17 cellular contexts compared by ENCODE assay signal in genomic region chr3:52292247-52293065, GRCh38.
"Had no signal": no experiment of that assay in that cellular context is flagged by ENCODE, and none has a peak within 500 bp of the region (broad histone marks: within the 10 kb centered on the region; RNA-seq: fewer than 3 reads in every experiment).

No MANE protein-coding gene starts in this region.

- H3K27ac ChIP-seq: ascending aorta, breast epithelium, gastrocnemius medialis, left lung, ovary, SK-N-MC, tibial artery had no signal

- H3K4me3 ChIP-seq: ascending aorta, breast epithelium, gastrocnemius medialis, left lung, ovary, SK-N-MC, tibial artery had no signal

- DNase-seq: activated CD4-positive, alpha-beta T cell treated with anti-CD3 and anti-CD28 coated beads, Interleukin-2, amount 50 U/mL, for 4 hours; activated CD4-positive, CD25-positive, alpha-beta regulatory T cell treated with anti-CD3 and anti-CD28 coated beads, Interleukin-2, amount 50 U/mL, for 72 hours; activated CD8-positive, alpha-beta memory T cell treated with anti-CD3 and anti-CD28 coated beads, Interleukin-2, amount 50 U/mL, for 4 hours; activated effector memory CD4-positive, alpha-beta T cell treated with anti-CD3 and anti-CD28 coated beads, Interleukin-2, amount 50 U/mL, for 16 hours; activated T-cell treated with anti-CD3 and anti-CD28 coated beads, Interleukin-2, amount 50 U/mL, for 48 hours; cerebellar nuclear complex; gastrocnemius medialis; tibial artery had no signal

- H3K27me3 Mint-ChIP-seq: activated naive CD8-positive, alpha-beta T cell; stimulated activated memory B cell treated with anti-CD40 and anti-IgM and Interleukin-4, amounts not matched to agents 10 μg/mL and 1 μg/mL and 100 μg/mL, for 72 hours had no signal

- H3K27me3 ChIP-seq: ascending aorta, breast epithelium, gastrocnemius medialis, left lung, ovary, tibial artery had no signal

- H3K9me3 ChIP-seq: ascending aorta, breast epithelium, gastrocnemius medialis, left lung, ovary, tibial artery had no signal

- ATAC-seq: gastrocnemius medialis; left lung; stimulated activated memory B cell treated with anti-CD40 and anti-IgM and Interleukin-4, amounts not matched to agents 10 μg/mL and 1 μg/mL and 100 μg/mL, for 72 hours had no signal

- H3K27ac Mint-ChIP-seq: activated naive CD8-positive, alpha-beta T cell; dendritic cell treated with granulocyte-macrophage colony-stimulating factor and Interleukin-4, amounts not matched to agents 40 ng/mL and 50 ng/mL, for 4 days; stimulated activated memory B cell treated with anti-CD40 and anti-IgM and Interleukin-4, amounts not matched to agents 10 μg/mL and 1 μg/mL and 100 μg/mL, for 72 hours had no signal

- H3K4me1 ChIP-seq: breast epithelium had no signal

- H3K4me3 Mint-ChIP-seq: activated naive CD8-positive, alpha-beta T cell; dendritic cell treated with granulocyte-macrophage colony-stimulating factor and Interleukin-4, amounts not matched to agents 40 ng/mL and 50 ng/mL, for 4 days; stimulated activated memory B cell treated with anti-CD40 and anti-IgM and Interleukin-4, amounts not matched to agents 10 μg/mL and 1 μg/mL and 100 μg/mL, for 72 hours had no signal

- H3K36me3 ChIP-seq: breast epithelium, ovary had no signal

- H3K9me3 Mint-ChIP-seq: dendritic cell treated with granulocyte-macrophage colony-stimulating factor and Interleukin-4, amounts not matched to agents 40 ng/mL and 50 ng/mL, for 4 days; neural crest cell; stimulated activated memory B cell treated with anti-CD40 and anti-IgM and Interleukin-4, amounts not matched to agents 10 μg/mL and 1 μg/mL and 100 μg/mL, for 72 hours had no signal
